36 cellular contexts compared by ENCODE assay signal in genomic region chr7:22287412-22287811, GRCh38.
"Had no signal": no experiment of that assay in that cellular context is flagged by ENCODE, and none has a peak within 500 bp of the region (broad histone marks: within the 10 kb centered on the region; RNA-seq: fewer than 3 reads in every experiment).

No MANE protein-coding gene starts in this region.

- H3K9me3 Mint-ChIP-seq: activated B cell treated with CpG ODN at 0.5 μM for 24 hours; activated CD4-positive, alpha-beta memory T cell treated with anti-CD3 and anti-CD28 coated beads for 36 hours; activated naive CD4-positive, alpha-beta T cell treated with anti-CD3 and anti-CD28 coated beads, Interleukin-2, amount 10 ng/mL, durations not matched to agents 7 days and 5 days; T-cell had no signal

- H3K27ac Mint-ChIP-seq: activated B cell treated with CpG ODN at 0.5 μM for 24 hours; activated CD4-positive, alpha-beta memory T cell treated with anti-CD3 and anti-CD28 coated beads for 36 hours; activated naive CD4-positive, alpha-beta T cell treated with anti-CD3 and anti-CD28 coated beads, Interleukin-2, amount 10 ng/mL, durations not matched to agents 7 days and 5 days; activated naive CD8-positive, alpha-beta T cell; activated naive CD8-positive, alpha-beta T cell treated with anti-CD3 and anti-CD28 coated beads, Interleukin-2, amount 50 U/mL, for 24 hours; T-cell; T-helper 17 cell had no signal

- H3K36me3 ChIP-seq: breast epithelium, MG63 had no signal

- H3K4me3 Mint-ChIP-seq: activated B cell treated with CpG ODN at 0.5 μM for 24 hours; activated CD4-positive, alpha-beta memory T cell treated with anti-CD3 and anti-CD28 coated beads for 36 hours; activated naive CD4-positive, alpha-beta T cell treated with anti-CD3 and anti-CD28 coated beads, Interleukin-2, amount 10 ng/mL, durations not matched to agents 7 days and 5 days; activated naive CD8-positive, alpha-beta T cell; activated naive CD8-positive, alpha-beta T cell treated with anti-CD3 and anti-CD28 coated beads, Interleukin-2, amount 50 U/mL, for 24 hours; T-cell; T-helper 17 cell had no signal

- H3K27ac ChIP-seq: breast epithelium, PC-9, RWPE1, VCaP had no signal

- H3K4me2 ChIP-seq: PC-9 had no signal

- H3K4me1 Mint-ChIP-seq: activated B cell treated with CpG ODN at 0.5 μM for 24 hours, T-helper 17 cell had no signal

- H3K27me3 ChIP-seq: breast epithelium had no signal

- FAIRE-seq: RCC 7860 had no signal

- H3K9me3 ChIP-seq: breast epithelium, MG63 had no signal

- H3K4me3 ChIP-seq: breast epithelium, MG63, PC-9 had no signal

- H2AFZ ChIP-seq: PC-9 had no signal

- DNase-seq: activated B cell treated with CpG ODN at 0.5 μM for 24 hours; activated CD4-positive, alpha-beta memory T cell treated with anti-CD3 and anti-CD28 coated beads for 36 hours; activated CD4-positive, alpha-beta T cell treated with anti-CD3 and anti-CD28 coated beads for 4 hours; activated CD4-positive, alpha-beta T cell treated with anti-CD3 and anti-CD28 coated beads, Interleukin-2, amount 50 U/mL, for 1 hour; activated CD4-positive, CD25-positive, alpha-beta regulatory T cell treated with anti-CD3 and anti-CD28 coated beads, Interleukin-2, amount 50 U/mL, for 72 hours; activated CD8-positive, alpha-beta memory T cell treated with anti-CD3 and anti-CD28 coated beads, Interleukin-2, amount 50 U/mL, for 48 hours; activated effector memory CD4-positive, alpha-beta T cell treated with Interleukin-2 at 50 U/mL for 16 hours; activated naive CD4-positive, alpha-beta T cell treated with anti-CD3 and anti-CD28 coated beads, Interleukin-2, amount 10 ng/mL, durations not matched to agents 7 days and 5 days; activated naive CD8-positive, alpha-beta T cell treated with anti-CD3 and anti-CD28 coated beads, Interleukin-2, amount 50 U/mL, for 24 hours; activated T-cell treated with anti-CD3 and anti-CD28 coated beads, Interleukin-2, amount 50 U/mL, for 48 hours; aorta; caudate nucleus; cerebellar nuclear complex; Kasumi-1; KG1; MG63; NCI-H1048; NCI-H1105 treated with DMSO at 0.1 percent for 48 hours; NCI-H1436; NCI-H1694; NCI-H1930; NCI-H2081 treated with DMSO at 0.1 percent for 48 hours; NCI-H345; NCI-H524 treated with DMSO at 0.1 percent for 48 hours; PC-9; SIG-M5; T-cell; T-helper 17 cell; T-helper 9 cell had no signal

- ATAC-seq: activated naive CD8-positive, alpha-beta T cell treated with anti-CD3 and anti-CD28 coated beads, Interleukin-2, amount 50 U/mL, for 24 hours; Right ventricle myocardium inferior; SK-N-SH treated with all-trans-retinoic acid at 6 μM for 48 hours; T-cell; T-helper 17 cell had no signal

- H3K27me3 Mint-ChIP-seq: activated B cell treated with CpG ODN at 0.5 μM for 24 hours, T-helper 17 cell had no signal

- H3K36me3 Mint-ChIP-seq: activated CD4-positive, alpha-beta memory T cell treated with anti-CD3 and anti-CD28 coated beads for 36 hours; activated naive CD4-positive, alpha-beta T cell treated with anti-CD3 and anti-CD28 coated beads, Interleukin-2, amount 10 ng/mL, durations not matched to agents 7 days and 5 days; activated naive CD8-positive, alpha-beta T cell; T-cell had no signal

- H3K4me1 ChIP-seq: breast epithelium had no signal
